ENCODE assay signal across 22 cellular contexts in the genomic region with DNA sequence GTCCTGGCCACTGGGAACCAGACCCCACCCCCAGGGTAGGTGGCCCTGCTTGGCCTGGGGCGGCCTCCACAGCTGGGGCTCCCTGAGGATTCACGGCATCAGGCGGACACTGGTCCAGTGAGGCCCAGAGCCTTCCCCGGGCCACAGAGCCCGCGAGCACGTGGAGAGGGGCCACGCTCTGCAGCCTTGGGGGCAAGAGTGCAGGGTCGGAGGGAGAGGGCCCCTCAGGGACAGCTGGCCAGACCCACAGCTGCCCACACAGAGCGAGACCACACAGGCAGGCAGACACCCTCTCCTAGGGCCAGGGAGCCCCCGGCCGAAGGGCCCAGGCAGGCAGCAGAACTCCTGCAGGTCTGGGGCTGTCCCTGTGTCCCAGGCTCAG. TPM values are rescaled to one million over a fixed set of nuclear protein-coding genes. Genes with fewer than 3 reads are reported as not detected.
DNase-seq lines count a peak whose midpoint lies in the region; ATAC-seq, FAIRE-seq and TF ChIP-seq lines count a peak whose summit lies in the region.
"Had no signal": no experiment of that assay in that cellular context is flagged by ENCODE, and none has a peak within 500 bp of the region (broad histone marks: within the 10 kb centered on the region; RNA-seq: fewer than 3 reads in every experiment).

No MANE protein-coding gene starts in this region.

- H3K4me3 ChIP-seq in HEK293 (ENCODE audit: low read depth, low read length): no peak overlapping the region
- H3K4me3 ChIP-seq in SJCRH30: no peak overlapping the region
- no peak overlapping the region for H3K4me3 ChIP-seq in kidney (ENCODE audit: low read length in 2 of 2)
- H3K4me3 ChIP-seq in prostate gland: no peak overlapping the region
- H3K4me3 ChIP-seq: BLaER1 treated with 17β-estradiol and CSF1 and Interleukin-3, amounts not matched to agents 10 nM and 100 nM; GM12878; GM23248 had no signal

- H3K27ac ChIP-seq in HEK293 (ENCODE audit: extremely low read depth, low read depth, low read length) (no peak overlapping the region), SJCRH30 (no peak overlapping the region), kidney (ENCODE audit: low read depth in 2 of 2, low read length in 2 of 2) (no peak overlapping the region), prostate gland (no peak overlapping the region)
- H3K27ac ChIP-seq: BLaER1 treated with 17β-estradiol and CSF1 and Interleukin-3, amounts not matched to agents 10 nM and 100 nM; GM23248; KMS-11 had no signal

- TF ChIP-seq POLR2A in prostate gland (IDR thresholded peaks at IDR 0.05): no peak

- no peak overlapping the region for H3K9ac ChIP-seq in kidney (ENCODE audit: low read length in 2 of 2)
- H3K9ac ChIP-seq: GM23248, KMS-11 had no signal

- peak; percentile 35 to 36 for DNase-seq in SJCRH30
- DNase-seq in kidney: peak; percentile 68
- DNase-seq in prostate gland (ENCODE audit: low spot score): no peak
- DNase-seq in EL: no peak
- DNase-seq: ACHN; AML-193; Calu3; CD8-positive, alpha-beta T cell; DMS79 treated with DMSO at 0.1 percent for 48 hours; GM23248; HCEC 1CT; HFFc6 had no signal

- H3K9me3 ChIP-seq in HEK293 (ENCODE audit: control insufficient read depth, insufficient read depth, low read depth, low read length): no peaks in the 10 kb centered on the region
- no peaks in the 10 kb centered on the region for H3K9me3 ChIP-seq in SJCRH30 (replicated peaks)
- no peaks in the 10 kb centered on the region for H3K9me3 ChIP-seq in kidney (ENCODE audit: control insufficient read depth in 1 of 2, low read length in 2 of 2)
- no peaks in the 10 kb centered on the region for H3K9me3 ChIP-seq in prostate gland
- H3K9me3 ChIP-seq: BLaER1 treated with 17β-estradiol and CSF1 and Interleukin-3, amounts not matched to agents 10 nM and 100 nM had no signal

- POLR2A ChIA-PET in HEK293 (lab: Yijun Ruan, JAX): no interaction called here

- WGBS in prostate gland: 76% methylated on average over 5 of the region's 12 CpGs

- CTCF ChIA-PET in HEK293 (lab: Yijun Ruan, JAX): interaction anchor here (0.6 kb wide), 1 partner anchor 65 kb away, joined by 3 read pairs; no protein-coding TSS in a partner anchor

- no peak for TF ChIP-seq CTCF in HEK293 (tag by site-specific recombination; IDR thresholded peaks at IDR 0.05)
- TF ChIP-seq CTCF in kidney (IDR thresholded peaks at IDR 0.05; ENCODE audit: borderline replicate concordance, extremely low read depth, insufficient read depth): no peak
- no peak for TF ChIP-seq CTCF in prostate gland (IDR thresholded peaks at IDR 0.05)

- intact Hi-C loops in kidney (cut with DNase I): no loop called here
- intact Hi-C loops in prostate gland (cut with DNase I): no loop called here

- FAIRE-seq in kidney (lab: Jason Lieb, UNC): no peak
- FAIRE-seq: A204.1, GM12878, H54, HTR-8/SVneo had no signal

- ATAC-seq in GM21529 (IDR thresholded peaks at IDR 0.05; ENCODE audit: unreplicated experiment) (no peak), HG03045 (IDR thresholded peaks at IDR 0.05; ENCODE audit: unreplicated experiment) (no peak)
- ATAC-seq: CD8-positive, alpha-beta T cell; GM12878 had no signal

- no peaks in the 10 kb centered on the region for H3K36me3 ChIP-seq in HEK293 (ENCODE audit: control insufficient read depth in 2 of 2, insufficient read depth in 1 of 2, low read length in 2 of 2)
- no peaks in the 10 kb centered on the region for H3K36me3 ChIP-seq in SJCRH30
- H3K36me3 ChIP-seq in kidney (ENCODE audit: control insufficient read depth in 1 of 2, insufficient read depth in 2 of 2, low read length in 2 of 2): no peaks in the 10 kb centered on the region
- H3K36me3 ChIP-seq in prostate gland: no peaks in the 10 kb centered on the region
- H3K36me3 ChIP-seq: BLaER1 treated with 17β-estradiol and CSF1 and Interleukin-3, amounts not matched to agents 10 nM and 100 nM had no signal

- no peaks in the 10 kb centered on the region for H3K4me1 ChIP-seq in HEK293 (ENCODE audit: control insufficient read depth, insufficient read depth, low read length)
- peaks cover 8% of the 10 kb centered on the region; the same call in 1 of the 2 replicates for H3K4me1 ChIP-seq in SJCRH30
- H3K4me1 ChIP-seq in kidney (ENCODE audit: control insufficient read depth in 1 of 2, insufficient read depth in 1 of 2, low read depth in 1 of 2, low read length in 2 of 2): no peaks in the 10 kb centered on the region
- no peaks in the 10 kb centered on the region for H3K4me1 ChIP-seq in prostate gland (replicated peaks)

- H3K27me3 ChIP-seq in SJCRH30: no peaks in the 10 kb centered on the region
- H3K27me3 ChIP-seq in prostate gland (replicated peaks; ENCODE audit: insufficient read depth): peaks cover 7% of the 10 kb centered on the region

TF ChIP-seq in HEK293, 187 proteins besides CTCF, POLR2A, EP300 and RAD21:
- TF ChIP-seq GLIS2 (tag by site-specific recombination; IDR thresholded peaks at IDR 0.05) (0 out of 2 replicates have a peak, but pooled peaks have one; percentile 17), ZNF211 (tag by site-specific recombination; IDR thresholded peaks at IDR 0.05; ENCODE audit: low read depth) (no peak), KLF1 (tag by site-specific recombination; IDR thresholded peaks at IDR 0.05) (no peak), SP3 (tag by site-specific recombination; IDR thresholded peaks at IDR 0.05) (no peak)
- TF ChIP-seq, protein P1, sequence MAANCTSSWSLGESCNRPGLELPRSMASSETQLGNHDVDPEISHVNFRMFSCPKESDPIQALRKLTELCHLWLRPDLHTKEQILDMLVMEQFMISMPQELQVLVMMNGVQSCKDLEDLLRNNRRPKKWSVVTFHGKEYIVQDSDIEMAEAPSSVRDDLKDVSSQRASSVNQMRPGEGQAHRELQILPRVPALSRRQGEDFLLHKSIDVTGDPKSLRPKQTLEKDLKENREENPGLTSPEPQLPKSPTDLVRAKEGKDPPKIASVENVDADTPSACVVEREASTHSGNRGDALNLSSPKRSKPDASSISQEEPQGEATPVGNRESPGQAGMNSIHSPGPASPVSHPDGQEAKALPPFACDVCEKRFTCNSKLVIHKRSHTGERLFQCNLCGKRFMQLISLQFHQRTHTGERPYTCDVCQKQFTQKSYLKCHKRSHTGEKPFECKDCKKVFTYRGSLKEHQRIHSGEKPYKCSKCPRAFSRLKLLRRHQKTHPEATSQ (tag by site-specific recombination; IDR thresholded peaks at IDR 0.05): no peak
TF ChIP-seq in HEK293: peak in this region for 1.

RNA-seq across cellular contexts. Expression of a gene that starts 10.7 kb away (rescaled TPM):
- 0.10 and 0.26 TPM in 2 replicates for total RNA-seq in SJCRH30 (2014; rRNA removed; shearing (Covaris generic))
- total RNA-seq in kidney (3.3 TPM), prostate gland (1 to 10 TPM in 1 of 2 donors, under 1 TPM in 1; 0.18 to 1.8 TPM)
- 0.39 TPM for polyA plus RNA-seq in kidney (ENCODE audit: insufficient read depth, low read depth, low replicate concordance)
- total RNA-seq: Calu3; CD8-positive, alpha-beta T cell; G401; GM12878; GM23248; HFFc6 had no signal
- polyA plus RNA-seq: GM23248 had no signal

RNA-seq across cellular contexts. Expression of a gene that starts 18.3 kb away (rescaled TPM):
- total RNA-seq in SJCRH30 (2014; rRNA removed; shearing (Covaris generic)): not detected in 2 replicates
- total RNA-seq in kidney (not detected), prostate gland (1 to 10 TPM in 1 of 2 donors, not detected in 1; 9.2 TPM)
- not detected for polyA plus RNA-seq in kidney (ENCODE audit: insufficient read depth, low read depth, low replicate concordance)
- total RNA-seq: Calu3; CD8-positive, alpha-beta T cell; G401; GM12878; GM23248; HFFc6 had no signal
- polyA plus RNA-seq: GM12878, GM23248 had no signal

RNA-seq across cellular contexts. Expression of a gene that starts 28.3 kb away (rescaled TPM):
- 0.56 and 0.67 TPM in 2 replicates for total RNA-seq in SJCRH30 (2014; rRNA removed; shearing (Covaris generic))
- 16.6 TPM for total RNA-seq in kidney
- 3.4 TPM for polyA plus RNA-seq in kidney (ENCODE audit: insufficient read depth, low read depth, low replicate concordance)
- total RNA-seq in prostate gland: 1 to 10 TPM; 7.2 to 7.4 TPM
- polyA plus RNA-seq: GM23248 had no signal

Comparison
In these comparisons a context has a peak if more than half of its experiments do, and no peak if none do; other contexts are left out.
1. DNase-seq: peak in SJCRH30 (2 of 2) and kidney (single experiment); none in prostate gland (single experiment) and EL (single experiment).